Comparison of ENCODE assay signal across 1 cellular context in genomic region chr16:2739555-2740435, GRCh38.
TF ChIP-seq lines count a peak whose summit lies in the region.

No MANE protein-coding gene starts in this region.

TF ChIP-seq in GM23338, 12 proteins besides CTCF, POLR2A, EP300 and RAD21 (continued from another document):
- TF ChIP-seq ZNF462 (CRISPR knock-in tag; IDR thresholded peaks at IDR 0.05) (no peak), JUNB (IDR thresholded peaks at IDR 0.05; ENCODE audit: unreplicated experiment) (no peak), POLR2AphosphoS5 (IDR thresholded peaks at IDR 0.05; ENCODE audit: low read depth) (no peak), REST (IDR thresholded peaks at IDR 0.05; ENCODE audit: unreplicated experiment) (no peak), ZNF114 (CRISPR knock-in tag; IDR thresholded peaks at IDR 0.05) (no peak), ZNF331 (CRISPR knock-in tag; IDR thresholded peaks at IDR 0.05; ENCODE audit: low read depth) (no peak)
